ENCODE assay signal across 27 cellular contexts in genomic region chr5:16140417-16140816, GRCh38.
"Had no signal": no experiment of that assay in that cellular context is flagged by ENCODE, and none has a peak within 500 bp of the region (broad histone marks: within the 10 kb centered on the region; RNA-seq: fewer than 3 reads in every experiment).

No MANE protein-coding gene starts in this region.

- H3K9me3 Mint-ChIP-seq: activated T-helper 2 cell treated with anti-CD3 and anti-CD28 coated beads, Interferon-gamma antibody, Interleukin-2, Interleukin-4, amounts not matched to agents 10 μg/mL and 5 μg/mL and 100 μg/mL, durations not matched to agents 14 hours and 24 hours and 36 hours had no signal

- H3K27me3 ChIP-seq: colonic mucosa, dorsolateral prefrontal cortex, gastroesophageal sphincter, hepatocyte, neutrophil, sigmoid colon, upper lobe of left lung had no signal

- H3K79me2 ChIP-seq: hepatocyte had no signal

- ATAC-seq: activated naive CD8-positive, alpha-beta T cell treated with anti-CD3 and anti-CD28 coated beads, Interleukin-2, amount 50 U/mL, for 24 hours; gastroesophageal sphincter; stimulated activated effector memory CD8-positive, alpha-beta T cell treated with anti-CD3 and anti-CD28 coated beads, Interleukin-12 subunit alpha, Interleukin-12 subunit beta, amount 100 ng/mL, for 72 hours; WTC11 had no signal

- H3K27ac ChIP-seq: colonic mucosa, dorsolateral prefrontal cortex, gastroesophageal sphincter, hepatocyte, neutrophil, sigmoid colon, upper lobe of left lung had no signal

- H3K4me3 ChIP-seq: colonic mucosa, dorsolateral prefrontal cortex, gastroesophageal sphincter, hepatocyte, sigmoid colon, upper lobe of left lung had no signal

- H3K36me3 ChIP-seq: colonic mucosa, gastroesophageal sphincter, neutrophil, sigmoid colon, upper lobe of left lung had no signal

- H3K4me1 ChIP-seq: colonic mucosa, gastroesophageal sphincter, sigmoid colon, upper lobe of left lung had no signal

- H2AFZ ChIP-seq: hepatocyte had no signal

- H3K27me3 Mint-ChIP-seq: activated CD4-positive, alpha-beta memory T cell treated with anti-CD3 and anti-CD28 coated beads, Interleukin-2, amount 10 ng/mL, durations not matched to agents 7 days and 5 days; activated CD4-positive, alpha-beta T cell treated with anti-CD3 and anti-CD28 coated beads, Interleukin-2, amount 10 ng/mL, durations not matched to agents 7 days and 5 days; activated naive CD8-positive, alpha-beta T cell treated with anti-CD3 and anti-CD28 coated beads, Interleukin-2, amount 50 U/mL, for 24 hours; naive B cell; stimulated activated naive CD8-positive, alpha-beta T cell treated with anti-CD3 and anti-CD28 coated beads, Interleukin-15, Interleukin-2, amounts not matched to agents 100 ng/mL and 50 ng/mL, for 24 hours had no signal

- H3K4me1 Mint-ChIP-seq: activated CD4-positive, alpha-beta memory T cell treated with anti-CD3 and anti-CD28 coated beads, Interleukin-2, amount 10 ng/mL, durations not matched to agents 7 days and 5 days; activated CD4-positive, alpha-beta T cell treated with anti-CD3 and anti-CD28 coated beads, Interleukin-2, amount 10 ng/mL, durations not matched to agents 7 days and 5 days; activated naive CD4-positive, alpha-beta T cell treated with anti-CD3 and anti-CD28 coated beads, Interleukin-2, amount 50 U/mL, for 24 hours; activated naive CD8-positive, alpha-beta T cell treated with anti-CD3 and anti-CD28 coated beads, Interleukin-2, amount 50 U/mL, for 24 hours; mesothelial cell of epicardium; naive B cell; nephron progenitor cell; stimulated activated effector memory CD8-positive, alpha-beta T cell treated with anti-CD3 and anti-CD28 coated beads, Interleukin-12 subunit alpha, Interleukin-12 subunit beta, amount 100 ng/mL, for 72 hours had no signal

- H3K9me3 ChIP-seq: colonic mucosa, neutrophil had no signal

- DNase-seq: activated CD4-positive, alpha-beta memory T cell treated with anti-CD3 and anti-CD28 coated beads, Interleukin-2, amount 10 ng/mL, durations not matched to agents 7 days and 5 days; activated CD4-positive, alpha-beta T cell treated with anti-CD3 and anti-CD28 coated beads for 1 hour; activated CD4-positive, alpha-beta T cell treated with anti-CD3 and anti-CD28 coated beads, Interleukin-2, amount 10 ng/mL, durations not matched to agents 7 days and 5 days; activated naive CD8-positive, alpha-beta T cell treated with anti-CD3 and anti-CD28 coated beads, Interleukin-2, amount 50 U/mL, for 24 hours; activated T-cell treated with anti-CD3 and anti-CD28 coated beads, Interleukin-2, amount 50 U/mL, for 48 hours; amygdala; colonic mucosa; dorsolateral prefrontal cortex; effector memory CD4-positive, alpha-beta T cell; islet precursor cell; naive B cell; nephron progenitor cell; sigmoid colon; small intestine; stimulated activated CD4-positive, alpha-beta T cell treated with anti-CD3 and anti-CD28 coated beads, Interleukin-4, amount 100 ng/mL, for 24 hours; substantia nigra; T-helper 2 cell; upper lobe of left lung had no signal

- H3K4me2 ChIP-seq: hepatocyte had no signal

- H3K27ac Mint-ChIP-seq: activated CD4-positive, alpha-beta memory T cell treated with anti-CD3 and anti-CD28 coated beads, Interleukin-2, amount 10 ng/mL, durations not matched to agents 7 days and 5 days; activated CD4-positive, alpha-beta T cell treated with anti-CD3 and anti-CD28 coated beads, Interleukin-2, amount 10 ng/mL, durations not matched to agents 7 days and 5 days; activated naive CD4-positive, alpha-beta T cell treated with anti-CD3 and anti-CD28 coated beads, Interleukin-2, amount 50 U/mL, for 24 hours; activated naive CD8-positive, alpha-beta T cell treated with anti-CD3 and anti-CD28 coated beads, Interleukin-2, amount 50 U/mL, for 24 hours; activated T-helper 2 cell treated with anti-CD3 and anti-CD28 coated beads, Interferon-gamma antibody, Interleukin-2, Interleukin-4, amounts not matched to agents 10 μg/mL and 5 μg/mL and 100 μg/mL, durations not matched to agents 14 hours and 24 hours and 36 hours; mesothelial cell of epicardium; naive B cell; nephron progenitor cell; stimulated activated effector memory CD8-positive, alpha-beta T cell treated with anti-CD3 and anti-CD28 coated beads, Interleukin-12 subunit alpha, Interleukin-12 subunit beta, amount 100 ng/mL, for 72 hours; stimulated activated naive CD8-positive, alpha-beta T cell treated with anti-CD3 and anti-CD28 coated beads, Interleukin-15, Interleukin-2, amounts not matched to agents 100 ng/mL and 50 ng/mL, for 24 hours; WTC11 had no signal

- H3K4me3 Mint-ChIP-seq: activated CD4-positive, alpha-beta memory T cell treated with anti-CD3 and anti-CD28 coated beads, Interleukin-2, amount 10 ng/mL, durations not matched to agents 7 days and 5 days; activated CD4-positive, alpha-beta T cell treated with anti-CD3 and anti-CD28 coated beads, Interleukin-2, amount 10 ng/mL, durations not matched to agents 7 days and 5 days; activated naive CD4-positive, alpha-beta T cell treated with anti-CD3 and anti-CD28 coated beads, Interleukin-2, amount 50 U/mL, for 24 hours; activated naive CD8-positive, alpha-beta T cell treated with anti-CD3 and anti-CD28 coated beads, Interleukin-2, amount 50 U/mL, for 24 hours; mesothelial cell of epicardium; naive B cell; nephron progenitor cell; stimulated activated effector memory CD8-positive, alpha-beta T cell treated with anti-CD3 and anti-CD28 coated beads, Interleukin-12 subunit alpha, Interleukin-12 subunit beta, amount 100 ng/mL, for 72 hours; stimulated activated naive CD8-positive, alpha-beta T cell treated with anti-CD3 and anti-CD28 coated beads, Interleukin-15, Interleukin-2, amounts not matched to agents 100 ng/mL and 50 ng/mL, for 24 hours; WTC11 had no signal
